ENCODE assay signal across 21 cellular contexts in genomic region chr3:72295276-72295973, GRCh38.
"Had no signal": no experiment of that assay in that cellular context is flagged by ENCODE, and none has a peak within 500 bp of the region (broad histone marks: within the 10 kb centered on the region; RNA-seq: fewer than 3 reads in every experiment).

No MANE protein-coding gene starts in this region.

- DNase-seq: activated CD4-positive, alpha-beta T cell treated with anti-CD3 and anti-CD28 coated beads for 36 hours; activated CD8-positive, alpha-beta memory T cell treated with anti-CD3 and anti-CD28 coated beads, Interleukin-2, amount 50 U/mL, for 4 hours; activated CD8-positive, alpha-beta T cell treated with anti-CD3 and anti-CD28 coated beads for 36 hours; activated effector memory CD4-positive, alpha-beta T cell treated with Interleukin-2 at 50 U/mL for 16 hours; activated naive CD4-positive, alpha-beta T cell; aorta; body of pancreas; MG63; MV-4-11; NCI-H1092 treated with DMSO at 0.1 percent for 48 hours; NCI-H1436; NCI-H1694 treated with DMSO at 0.1 percent for 48 hours; NCI-H2029 treated with DMSO at 0.1 percent for 48 hours; NCI-H2227 treated with DMSO at 0.1 percent for 48 hours; NCI-H526; Peyer's patch; SHP77; T-helper 17 cell; T-helper 9 cell had no signal

- ATAC-seq: activated CD4-positive, alpha-beta T cell treated with anti-CD3 and anti-CD28 coated beads for 36 hours; activated CD8-positive, alpha-beta T cell treated with anti-CD3 and anti-CD28 coated beads for 36 hours; body of pancreas; T-helper 17 cell had no signal

- H3K4me3 ChIP-seq: body of pancreas, MG63, Peyer's patch, SJSA1 had no signal

- H3K36me3 ChIP-seq: MG63, Peyer's patch, SJSA1 had no signal

- H3K27me3 ChIP-seq: body of pancreas, MG63, Peyer's patch, SJSA1 had no signal

- H3K27ac ChIP-seq: body of pancreas, RWPE1, SJSA1 had no signal

- H3K9me3 ChIP-seq: body of pancreas, MG63, Peyer's patch, SJSA1 had no signal

- H3K4me1 ChIP-seq: body of pancreas, Peyer's patch had no signal
